ENCODE assay signal across 9 cellular contexts in the genomic region with DNA sequence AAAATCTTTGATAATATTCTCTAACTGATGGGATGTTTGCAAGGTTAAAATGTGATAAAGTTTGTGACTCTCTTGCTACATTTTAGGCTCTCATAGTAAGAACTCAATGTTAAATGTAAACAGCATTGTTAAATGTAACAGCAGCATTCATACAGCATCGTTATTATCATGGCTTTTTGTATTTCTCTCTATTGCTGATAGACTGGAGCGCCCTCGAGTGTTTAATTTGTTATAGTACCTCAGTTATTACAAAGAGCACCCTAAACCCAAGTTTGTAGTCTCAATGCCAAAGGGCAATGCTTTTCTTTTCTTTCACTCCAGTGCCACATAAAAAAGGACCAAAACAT. TPM values are rescaled to one million over a fixed set of nuclear protein-coding genes. Genes with fewer than 3 reads are reported as not detected.
DNase-seq lines count a peak whose midpoint lies in the region; ATAC-seq and TF ChIP-seq lines count a peak whose summit lies in the region.
"Had no signal": no experiment of that assay in that cellular context is flagged by ENCODE, and none has a peak within 500 bp of the region (broad histone marks: within the 10 kb centered on the region; RNA-seq: fewer than 3 reads in every experiment).

No MANE protein-coding gene starts in this region.

- no peak overlapping the region for H3K4me3 ChIP-seq in dorsolateral prefrontal cortex

- H3K27me3 ChIP-seq in dorsolateral prefrontal cortex, result no peaks in the 10 kb centered on the region

- CTCF ChIA-PET in WTC11 (lab: Charles Lee), result interaction anchor here (1.0 to 2.3 kb wide), 4 partner anchors 11 to 244 kb away, joined by 3 to 7 read pairs (median 5); no protein-coding TSS in a partner anchor

- H3K9me3 Mint-ChIP-seq in natural killer cell (no peaks in the 10 kb centered on the region), progenitor cell of endocrine pancreas (ENCODE audit: low read depth) (no peaks in the 10 kb centered on the region), WTC11 (no peaks in the 10 kb centered on the region)
- H3K9me3 Mint-ChIP-seq in natural killer cell treated with Interleukin-12 subunit alpha and Interleukin-12 subunit beta and Interleukin-15 and Interleukin-18, amount 100 ng/mL, for 72 hours, result no peaks in the 10 kb centered on the region

- H3K27ac Mint-ChIP-seq in natural killer cell (no peak overlapping the region), progenitor cell of endocrine pancreas (peak overlapping the region; percentile 90), WTC11 (no peak overlapping the region)
- H3K27ac Mint-ChIP-seq in natural killer cell treated with Interleukin-12 subunit alpha and Interleukin-12 subunit beta and Interleukin-15 and Interleukin-18, amount 100 ng/mL, for 72 hours, result no peak overlapping the region
- H3K27ac Mint-ChIP-seq: activated naive CD8-positive, alpha-beta T cell had no signal

- H3K4me3 Mint-ChIP-seq in natural killer cell (no peak overlapping the region), progenitor cell of endocrine pancreas (ENCODE audit: low read depth) (no peak overlapping the region), WTC11 (no peak overlapping the region)
- H3K4me3 Mint-ChIP-seq in natural killer cell treated with Interleukin-12 subunit alpha and Interleukin-12 subunit beta and Interleukin-15 and Interleukin-18, amount 100 ng/mL, for 72 hours, result no peak overlapping the region
- H3K4me3 Mint-ChIP-seq: activated naive CD8-positive, alpha-beta T cell had no signal

- H3K36me3 Mint-ChIP-seq in natural killer cell (no peaks in the 10 kb centered on the region), progenitor cell of endocrine pancreas (ENCODE audit: insufficient read depth) (no peaks in the 10 kb centered on the region), WTC11 (no peaks in the 10 kb centered on the region)
- no peaks in the 10 kb centered on the region for H3K36me3 Mint-ChIP-seq in natural killer cell treated with Interleukin-12 subunit alpha and Interleukin-12 subunit beta and Interleukin-15 and Interleukin-18, amount 100 ng/mL, for 72 hours
- H3K36me3 Mint-ChIP-seq: activated naive CD8-positive, alpha-beta T cell had no signal

- ATAC-seq in natural killer cell, result peak in 2 of 3 donors; percentile 29 to 34
- ATAC-seq in natural killer cell treated with Interleukin-12 subunit alpha and Interleukin-12 subunit beta and Interleukin-15 and Interleukin-18, amount 100 ng/mL, for 72 hours, result no peak
- no peak; the same call in 1 of the 2 replicates for ATAC-seq in WTC11

- H3K4me1 Mint-ChIP-seq in natural killer cell (no peaks in the 10 kb centered on the region), progenitor cell of endocrine pancreas (ENCODE audit: low read depth) (peaks cover 14% of the 10 kb centered on the region), WTC11 (peaks cover 10% of the 10 kb centered on the region)
- H3K4me1 Mint-ChIP-seq in natural killer cell treated with Interleukin-12 subunit alpha and Interleukin-12 subunit beta and Interleukin-15 and Interleukin-18, amount 100 ng/mL, for 72 hours (ENCODE audit: low read depth in 2 of 2), result no peaks in the 10 kb centered on the region

- POLR2A ChIA-PET in WTC11 (lab: Charles Lee), result no interaction called here

- no peak overlapping the region for H3K27ac ChIP-seq in dorsolateral prefrontal cortex

- DNase-seq in natural killer cell (no peak), NCI-H748 (lab: John Stamatoyannopoulos, UW; ENCODE audit: unreplicated experiment) (peak; percentile 31), dorsolateral prefrontal cortex (no peak), progenitor cell of endocrine pancreas (ENCODE audit: low spot score, unreplicated experiment) (no peak), WTC11 (ENCODE audit: low spot score) (no peak), NCI-H774 (lab: John Stamatoyannopoulos, UW) (no peak), GDM1 (lab: John Stamatoyannopoulos, UW) (no peak)
- no peak for DNase-seq in natural killer cell treated with Interleukin-12 subunit alpha and Interleukin-12 subunit beta and Interleukin-15 and Interleukin-18, amount 100 ng/mL, for 72 hours (ENCODE audit: low spot score)

- intact Hi-C loops in natural killer cell (cut with micrococcal nuclease) (loop anchor here (10.0 kb wide), 1 partner anchor 246 kb away; the partner anchor contains the start of gene OSER1), dorsolateral prefrontal cortex (cut with DNase I) (no loop called here)

- peak; percentile 13 for TF ChIP-seq CTCF in natural killer cell (IDR thresholded peaks at IDR 0.05)
- TF ChIP-seq CTCF in dorsolateral prefrontal cortex (IDR thresholded peaks at IDR 0.05 in 54 of 56, conservative IDR thresholded peaks at IDR 0.05 in 2 of 56; ENCODE audit: low read depth in 1 of 56, partially characterized antibody in 56 of 56), result peak in 51 of 56 donors; percentile 16 to 66 (median 41)
- TF ChIP-seq CTCF in progenitor cell of endocrine pancreas (IDR thresholded peaks at IDR 0.05; ENCODE audit: unreplicated experiment), result peak; percentile 27
- no peak for TF ChIP-seq CTCF in WTC11 (IDR thresholded peaks at IDR 0.05)

- no peaks in the 10 kb centered on the region for H3K27me3 Mint-ChIP-seq in natural killer cell (ENCODE audit: low read depth in 2 of 2)
- peaks cover 0 to 4% of the 10 kb centered on the region in 2 donors for H3K27me3 Mint-ChIP-seq in natural killer cell treated with Interleukin-12 subunit alpha and Interleukin-12 subunit beta and Interleukin-15 and Interleukin-18, amount 100 ng/mL, for 72 hours
- H3K27me3 Mint-ChIP-seq in progenitor cell of endocrine pancreas, result no peaks in the 10 kb centered on the region
- no peaks in the 10 kb centered on the region; the same call in 1 of the 2 replicates for H3K27me3 Mint-ChIP-seq in WTC11 (ENCODE audit: low read depth)
- H3K27me3 Mint-ChIP-seq: activated naive CD8-positive, alpha-beta T cell had no signal

TF ChIP-seq in WTC11, 78 proteins besides CTCF, POLR2A, EP300 and RAD21:
- no peak for TF ChIP-seq PRRX2 (CRISPR knock-in tag; IDR thresholded peaks at IDR 0.05)
- no peak for TF ChIP-seq ZNF232 (CRISPR knock-in tag; IDR thresholded peaks at IDR 0.05)
- no peak for TF ChIP-seq IRF2 (CRISPR knock-in tag; IDR thresholded peaks at IDR 0.05; ENCODE audit: borderline replicate concordance, low read depth)
- TF ChIP-seq JAZF1 (CRISPR knock-in tag; IDR thresholded peaks at IDR 0.05), result no peak
- TF ChIP-seq, protein P1, sequence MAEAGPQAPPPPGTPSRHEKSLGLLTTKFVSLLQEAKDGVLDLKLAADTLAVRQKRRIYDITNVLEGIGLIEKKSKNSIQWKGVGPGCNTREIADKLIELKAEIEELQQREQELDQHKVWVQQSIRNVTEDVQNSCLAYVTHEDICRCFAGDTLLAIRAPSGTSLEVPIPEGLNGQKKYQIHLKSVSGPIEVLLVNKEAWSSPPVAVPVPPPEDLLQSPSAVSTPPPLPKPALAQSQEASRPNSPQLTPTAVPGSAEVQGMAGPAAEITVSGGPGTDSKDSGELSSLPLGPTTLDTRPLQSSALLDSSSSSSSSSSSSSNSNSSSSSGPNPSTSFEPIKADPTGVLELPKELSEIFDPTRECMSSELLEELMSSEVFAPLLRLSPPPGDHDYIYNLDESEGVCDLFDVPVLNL (CRISPR knock-in tag; IDR thresholded peaks at IDR 0.05; ENCODE audit: borderline replicate concordance, low read depth), result no peak
- TF ChIP-seq SMAD3 (CRISPR knock-in tag; IDR thresholded peaks at IDR 0.05; ENCODE audit: borderline replicate concordance), result no peak
- TF ChIP-seq NR2C2 (CRISPR knock-in tag; IDR thresholded peaks at IDR 0.05), result no peak
- TF ChIP-seq ZNF396 (CRISPR knock-in tag; IDR thresholded peaks at IDR 0.05; ENCODE audit: borderline replicate concordance), result no peak
- no peak for TF ChIP-seq ZNF138 (CRISPR knock-in tag; conservative IDR thresholded peaks at IDR 0.05)
- TF ChIP-seq OVOL2 (CRISPR knock-in tag; IDR thresholded peaks at IDR 0.05; ENCODE audit: borderline replicate concordance), result no peak
- no peak for TF ChIP-seq KAT7 (CRISPR knock-in tag; IDR thresholded peaks at IDR 0.05; ENCODE audit: borderline replicate concordance)
- no peak for TF ChIP-seq FOXP4 (CRISPR knock-in tag; IDR thresholded peaks at IDR 0.05)
TF ChIP-seq in WTC11: peak in this region for 0.

RNA-seq across cellular contexts. Expression of gene TTPAL, which starts 14.9 kb away (rescaled TPM):
- total RNA-seq in natural killer cell (10 to 100 TPM; 17.2 to 22.9 (median 22.5) TPM), dorsolateral prefrontal cortex (10 to 100 TPM in 119 of 120 experiments, 1 to 10 TPM in 1; 10.0 to 26.4 (median 18.3) TPM), progenitor cell of endocrine pancreas (23.8 and 25.2 TPM in 2 replicates), WTC11 (2021) (10.3 to 16.5 TPM (median 13.7 TPM) in 3 replicates)
- total RNA-seq in natural killer cell treated with Interleukin-12 subunit alpha and Interleukin-12 subunit beta and Interleukin-15 and Interleukin-18, amount 100 ng/mL, for 72 hours, result 10 to 100 TPM; 19.7 to 36.1 TPM

Comparison
In these comparisons a context has a peak if more than half of its experiments do, and no peak if none do; other contexts are left out.
1. ATAC-seq: peak in natural killer cell (2 of 3); none in natural killer cell treated with Interleukin-12 subunit alpha and Interleukin-12 subunit beta and Interleukin-15 and Interleukin-18, amount 100 ng/mL, for 72 hours (0 of 2) and WTC11 (single experiment).